34 cellular contexts compared by ENCODE assay signal in the genomic region with DNA sequence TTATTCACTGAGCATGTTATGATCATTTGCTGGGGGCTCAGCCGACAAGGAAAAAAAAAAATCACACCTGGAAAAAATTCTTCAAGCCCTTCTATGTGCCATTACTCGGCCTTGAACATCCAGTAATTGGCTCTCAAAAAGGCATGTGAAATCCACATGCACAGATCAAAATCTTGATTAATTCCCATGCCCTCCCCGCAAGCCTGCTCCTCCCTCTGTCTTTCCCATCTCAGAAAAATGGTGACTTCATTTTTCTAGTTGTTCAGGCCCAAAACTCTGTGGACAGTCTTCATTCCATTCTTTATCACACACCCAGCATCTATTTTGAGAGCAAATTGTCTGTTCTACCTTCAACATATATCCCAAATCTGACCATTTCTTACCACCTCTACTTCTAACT.
DNase-seq lines count a peak whose midpoint lies in the region; ATAC-seq and TF ChIP-seq lines count a peak whose summit lies in the region.
"Had no signal": no experiment of that assay in that cellular context is flagged by ENCODE, and none has a peak within 500 bp of the region (broad histone marks: within the 10 kb centered on the region; RNA-seq: fewer than 3 reads in every experiment).

No MANE protein-coding gene starts in this region.

- H3K9me3 Mint-ChIP-seq in Calu3 (ENCODE audit: low read depth, unreplicated experiment): no peaks in the 10 kb centered on the region
- H3K9me3 Mint-ChIP-seq in activated T-helper 1 cell treated with anti-CD3 and anti-CD28 coated beads, Interleukin-12 subunit alpha, Interleukin-12 subunit beta, Interleukin-2, Interleukin-4 antibody, amounts not matched to agents 30 ng/mL and 10 ng/mL and 1 ng/mL, durations not matched to agents 14 hours and 24 hours and 36 hours: no peaks in the 10 kb centered on the region
- H3K9me3 Mint-ChIP-seq: CD4-positive, alpha-beta T cell; CD8-positive, alpha-beta T cell had no signal

- H3K4ac ChIP-seq in IMR-90 (ENCODE audit: low read depth, low read length) (no peak overlapping the region), trophoblast cell (ENCODE audit: low read depth, low read length) (no peak overlapping the region)

- BruUV-seq in IMR-90 (replicated peaks; lab: Mats Ljungman, UMichigan) (no TSS peak), Calu3 (replicated peaks; lab: Mats Ljungman, UMichigan) (no TSS peak)

- no peaks in the 10 kb centered on the region for H3K36me3 Mint-ChIP-seq in Calu3 (ENCODE audit: insufficient read depth, unreplicated experiment)
- H3K36me3 Mint-ChIP-seq in activated T-helper 1 cell treated with anti-CD3 and anti-CD28 coated beads, Interleukin-12 subunit alpha, Interleukin-12 subunit beta, Interleukin-2, Interleukin-4 antibody, amounts not matched to agents 30 ng/mL and 10 ng/mL and 1 ng/mL, durations not matched to agents 14 hours and 24 hours and 36 hours (ENCODE audit: low read depth): no peaks in the 10 kb centered on the region
- H3K36me3 Mint-ChIP-seq: CD14-positive monocyte; CD4-positive, alpha-beta memory T cell; CD4-positive, CD25-positive, alpha-beta regulatory T cell; CD8-positive, alpha-beta T cell had no signal

- H3K9me1 ChIP-seq in IMR-90 (ENCODE audit: insufficient read depth, low read length): no peaks in the 10 kb centered on the region

- H3K27ac Mint-ChIP-seq in Calu3 (ENCODE audit: unreplicated experiment): no peak overlapping the region
- no peak overlapping the region for H3K27ac Mint-ChIP-seq in activated T-helper 1 cell treated with anti-CD3 and anti-CD28 coated beads, Interleukin-12 subunit alpha, Interleukin-12 subunit beta, Interleukin-2, Interleukin-4 antibody, amounts not matched to agents 30 ng/mL and 10 ng/mL and 1 ng/mL, durations not matched to agents 14 hours and 24 hours and 36 hours
- H3K27ac Mint-ChIP-seq: B cell; CD14-positive monocyte; CD4-positive, alpha-beta memory T cell; CD4-positive, alpha-beta T cell; CD4-positive, CD25-positive, alpha-beta regulatory T cell; CD8-positive, alpha-beta memory T cell; CD8-positive, alpha-beta T cell had no signal

- no peak overlapping the region for H2BK15ac ChIP-seq in IMR-90 (ENCODE audit: low read depth, low read length)

- dilution Hi-C loops in IMR-90 (cut with HindIII; ENCODE audit: low sequenced_read_pairs, unreplicated experiment): no loop called here

- H4K5ac ChIP-seq in IMR-90 (ENCODE audit: low read depth, low read length): no peak overlapping the region; the same call in 1 of the 2 replicates

- TF ChIP-seq RAD21 in IMR-90 (IDR thresholded peaks at IDR 0.05; ENCODE audit: low read length): no peak

- H3K23ac ChIP-seq in IMR-90 (ENCODE audit: low read depth, low read length) (no peak overlapping the region), trophoblast cell (ENCODE audit: low read length) (no peak overlapping the region)

- no peaks in the 10 kb centered on the region for H3K4me1 Mint-ChIP-seq in Calu3 (ENCODE audit: low read depth, unreplicated experiment)
- no peaks in the 10 kb centered on the region for H3K4me1 Mint-ChIP-seq in activated T-helper 1 cell treated with anti-CD3 and anti-CD28 coated beads, Interleukin-12 subunit alpha, Interleukin-12 subunit beta, Interleukin-2, Interleukin-4 antibody, amounts not matched to agents 30 ng/mL and 10 ng/mL and 1 ng/mL, durations not matched to agents 14 hours and 24 hours and 36 hours (ENCODE audit: low read depth)
- H3K4me1 Mint-ChIP-seq: B cell; CD14-positive monocyte; CD4-positive, alpha-beta memory T cell; CD4-positive, CD25-positive, alpha-beta regulatory T cell; CD8-positive, alpha-beta memory T cell had no signal

- H3K14ac ChIP-seq in IMR-90 (replicated peaks; ENCODE audit: low read depth, low read length) (no peak overlapping the region), trophoblast cell (ENCODE audit: low read length) (peak overlapping the region; percentile 53)

- no peak overlapping the region for H4K8ac ChIP-seq in IMR-90 (ENCODE audit: low read depth in 2 of 2, low read length in 2 of 2)
- peak overlapping the region; percentile 50 for H4K8ac ChIP-seq in trophoblast cell (ENCODE audit: low read depth, low read length)

- ATAC-seq in IMR-90 (ENCODE audit: low read depth) (no peak), GM18520 (IDR thresholded peaks at IDR 0.05; ENCODE audit: unreplicated experiment) (no peak)
- ATAC-seq: A549; CD8-positive, alpha-beta T cell had no signal

- no peaks in the 10 kb centered on the region; the same call in 1 of the 2 replicates for H3K4me1 ChIP-seq in IMR-90 (ENCODE audit: control insufficient read depth, insufficient read depth, low read length)
- peaks cover 2 to 8% of the 10 kb centered on the region in 2 experiments for H3K4me1 ChIP-seq in trophoblast cell (ENCODE audit: control insufficient read depth in 1 of 2, insufficient read depth in 2 of 2, low read length in 2 of 2)
- H3K4me1 ChIP-seq: A549, BE2C had no signal

- H3K4me2 ChIP-seq in IMR-90 (ENCODE audit: low read depth, low read length): no peak overlapping the region
- no peak overlapping the region for H3K4me2 ChIP-seq in trophoblast cell (ENCODE audit: low read length)
- H3K4me2 ChIP-seq: A549; BLaER1; BLaER1 treated with 17β-estradiol and CSF1 and Interleukin-3, amounts not matched to agents 10 nM and 100 nM had no signal

- H4K91ac ChIP-seq in IMR-90 (ENCODE audit: insufficient read depth, low read depth, low read length): no peak overlapping the region
- H4K91ac ChIP-seq in trophoblast cell (ENCODE audit: low read depth, low read length): no peak overlapping the region

- H2BK12ac ChIP-seq in trophoblast cell (ENCODE audit: low read length): peak overlapping the region; percentile 73

- H2BK5ac ChIP-seq in IMR-90 (ENCODE audit: low read depth, low read length, poor library complexity, severe bottlenecking): no peak overlapping the region
- no peak overlapping the region for H2BK5ac ChIP-seq in trophoblast cell (ENCODE audit: low read depth, low read length, poor library complexity)

- H2BK20ac ChIP-seq in IMR-90 (ENCODE audit: low read depth, low read length): no peak overlapping the region

- CTCF ChIA-PET in IMR-90 (lab: Yijun Ruan, JAX) (no interaction called here), Calu3 (lab: Charles Lee) (no interaction called here)

- no peak for TF ChIP-seq POLR2A in IMR-90 (IDR thresholded peaks at IDR 0.05; ENCODE audit: low read depth, low read length)

- DNase-seq in G401 (ENCODE audit: low spot score) (peak; percentile 57), IMR-90 (no peak), cerebellar cortex (ENCODE audit: low spot score) (peak; percentile 82), trophoblast cell (peak; percentile 60 to 64), Calu3 (no peak), globus pallidus (ENCODE audit: low spot score) (no peak)
- no peak for DNase-seq in activated T-helper 1 cell treated with anti-CD3 and anti-CD28 coated beads, Interleukin-12 subunit alpha, Interleukin-12 subunit beta, Interleukin-2, Interleukin-4 antibody, amounts not matched to agents 30 ng/mL and 10 ng/mL and 1 ng/mL, durations not matched to agents 14 hours and 24 hours and 36 hours (ENCODE audit: low spot score)
- DNase-seq: 8988T; ACHN; AML-193; BE2C; C1 segment of cervical spinal cord; Caco-2; CD4-positive, alpha-beta memory T cell; CD4-positive, alpha-beta T cell; CD4-positive, CD25-positive, alpha-beta regulatory T cell; CD8-positive, alpha-beta memory T cell; CD8-positive, alpha-beta T cell; COR-L47; DMS 273 treated with DMSO at 0.1 percent for 48 hours; DMS153; DMS53; DMS79; DMS79 treated with DMSO at 0.1 percent for 48 hours; DND-41; EL had no signal

- H3K9me3 ChIP-seq in IMR-90 (ENCODE audit: control insufficient read depth, insufficient read depth, low read length) (no peaks in the 10 kb centered on the region; the same call in 1 of the 2 replicates), trophoblast cell (ENCODE audit: insufficient read depth, low read depth, low read length) (peaks cover 2% of the 10 kb centered on the region)
- H3K9me3 ChIP-seq: BE2C, Caco-2 had no signal

- H2BK120ac ChIP-seq in IMR-90 (ENCODE audit: low read depth, low read length): no peak overlapping the region
- no peak overlapping the region for H2BK120ac ChIP-seq in trophoblast cell (ENCODE audit: insufficient read depth, low read length, poor library complexity)

- no peaks in the 10 kb centered on the region for H4K20me1 ChIP-seq in IMR-90 (ENCODE audit: insufficient read depth, low read length)
- H4K20me1 ChIP-seq: BLaER1; BLaER1 treated with 17β-estradiol and CSF1 and Interleukin-3, amounts not matched to agents 10 nM and 100 nM had no signal

- no peaks in the 10 kb centered on the region for H3K79me2 ChIP-seq in trophoblast cell (ENCODE audit: control insufficient read depth, insufficient read depth, low read length, poor library complexity)

- no peak overlapping the region for H3K4me3 Mint-ChIP-seq in Calu3 (ENCODE audit: low read depth, unreplicated experiment)
- no peak overlapping the region for H3K4me3 Mint-ChIP-seq in activated T-helper 1 cell treated with anti-CD3 and anti-CD28 coated beads, Interleukin-12 subunit alpha, Interleukin-12 subunit beta, Interleukin-2, Interleukin-4 antibody, amounts not matched to agents 30 ng/mL and 10 ng/mL and 1 ng/mL, durations not matched to agents 14 hours and 24 hours and 36 hours
- H3K4me3 Mint-ChIP-seq: B cell; CD14-positive monocyte; CD4-positive, alpha-beta memory T cell; CD4-positive, alpha-beta T cell; CD4-positive, CD25-positive, alpha-beta regulatory T cell; CD8-positive, alpha-beta memory T cell; CD8-positive, alpha-beta T cell had no signal

- POLR2A ChIA-PET in IMR-90 (lab: Charles Lee; ENCODE audit: unreplicated experiment): interaction anchor here (0.6 kb wide), 1 partner anchor 65 kb away, joined by 4 read pairs; no protein-coding TSS in a partner anchor

- H3K9ac ChIP-seq in IMR-90 (ENCODE audit: low read depth, low read length) (no peak overlapping the region), trophoblast cell (ENCODE audit: low read length) (no peak overlapping the region)
- H3K9ac ChIP-seq: BLaER1; BLaER1 treated with 17β-estradiol and CSF1 and Interleukin-3, amounts not matched to agents 10 nM and 100 nM had no signal

- in situ Hi-C loops in G401 (cut with HindIII; ENCODE audit: low sequenced_read_pairs): no loop called here
- in situ Hi-C loops in IMR-90 (cut with MboI; ENCODE audit: low sequenced_read_pairs): no loop called here

- TF ChIP-seq CTCF in IMR-90 (conservative IDR thresholded peaks at IDR 0.05; ENCODE audit: low read depth, low read length) (no peak), Calu3 (IDR thresholded peaks at IDR 0.05; ENCODE audit: unreplicated experiment) (no peak)

- H3K27ac ChIP-seq in IMR-90 (ENCODE audit: insufficient read depth, low read length) (no peak overlapping the region), trophoblast cell (ENCODE audit: low read depth, low read length) (no peak overlapping the region)
- H3K27ac ChIP-seq: 22Rv1; A549; BLaER1; BLaER1 treated with 17β-estradiol and CSF1 and Interleukin-3, amounts not matched to agents 10 nM and 100 nM; C4-2B had no signal

- intact Hi-C loops in IMR-90 (cut with micrococcal nuclease) (no loop called here), Calu3 (cut with micrococcal nuclease; ENCODE audit: unreplicated experiment) (no loop called here)
- intact Hi-C loops in activated T-helper 1 cell treated with anti-CD3 and anti-CD28 coated beads, Interleukin-12 subunit alpha, Interleukin-12 subunit beta, Interleukin-2, Interleukin-4 antibody, amounts not matched to agents 30 ng/mL and 10 ng/mL and 1 ng/mL, durations not matched to agents 14 hours and 24 hours and 36 hours (cut with micrococcal nuclease): no loop called here

- H3K27me3 Mint-ChIP-seq in Calu3 (ENCODE audit: unreplicated experiment): peaks cover 3% of the 10 kb centered on the region
- peaks cover 1% of the 10 kb centered on the region for H3K27me3 Mint-ChIP-seq in activated T-helper 1 cell treated with anti-CD3 and anti-CD28 coated beads, Interleukin-12 subunit alpha, Interleukin-12 subunit beta, Interleukin-2, Interleukin-4 antibody, amounts not matched to agents 30 ng/mL and 10 ng/mL and 1 ng/mL, durations not matched to agents 14 hours and 24 hours and 36 hours (ENCODE audit: insufficient read depth)

- H3K56ac ChIP-seq in IMR-90 (ENCODE audit: extremely low read depth, insufficient read depth, low read length): no peak overlapping the region

- H3K79me1 ChIP-seq in IMR-90 (ENCODE audit: low read depth in 1 of 2, low read length in 2 of 2) (no peaks in the 10 kb centered on the region), trophoblast cell (ENCODE audit: low read length) (peaks cover 16% of the 10 kb centered on the region)

- 80% methylated on average over 3 of the region's 3 CpGs; no CpG with 5 or more reads in 1 of the 2 experiments for WGBS in IMR-90 (ENCODE audit: extremely low coverage in 2 of 2, insufficient read length in 1 of 2), 2 experiments
- WGBS in trophoblast cell (ENCODE audit: extremely low coverage, insufficient coverage, insufficient read length): no CpG with 5 or more reads among the region's 3 CpGs

- H3K18ac ChIP-seq in IMR-90 (ENCODE audit: low read depth, low read length): peak overlapping the region; percentile 77; the same call in 1 of the 2 replicates
- H3K18ac ChIP-seq in trophoblast cell (ENCODE audit: low read length): no peak overlapping the region

- H4K12ac ChIP-seq in trophoblast cell (ENCODE audit: low read depth, low read length): no peak overlapping the region

- H2AFZ ChIP-seq in IMR-90 (replicated peaks; ENCODE audit: low read length, poor library complexity): no peak overlapping the region
- no peak overlapping the region for H2AFZ ChIP-seq in trophoblast cell (ENCODE audit: insufficient read depth, low read length, poor library complexity)

- H3K27me3 ChIP-seq in IMR-90 (ENCODE audit: control insufficient read depth, insufficient read depth, low read length) (no peaks in the 10 kb centered on the region), trophoblast cell (ENCODE audit: insufficient read depth, low read length) (no peaks in the 10 kb centered on the region)
- H3K27me3 ChIP-seq: BE2C; BLaER1; BLaER1 treated with 17β-estradiol and CSF1 and Interleukin-3, amounts not matched to agents 10 nM and 100 nM had no signal

- H2AK5ac ChIP-seq in IMR-90 (ENCODE audit: low read depth, low read length): no peak overlapping the region
- H2AK5ac ChIP-seq in trophoblast cell (ENCODE audit: low read length): peak overlapping the region; percentile 83

- H3K36me3 ChIP-seq in IMR-90 (ENCODE audit: control insufficient read depth, insufficient read depth, low read length) (no peaks in the 10 kb centered on the region), trophoblast cell (ENCODE audit: control insufficient read depth in 1 of 2, insufficient read depth in 2 of 2, low read length in 2 of 2) (no peaks in the 10 kb centered on the region)
- H3K36me3 ChIP-seq: BE2C; BLaER1; BLaER1 treated with 17β-estradiol and CSF1 and Interleukin-3, amounts not matched to agents 10 nM and 100 nM had no signal

- H3K4me3 ChIP-seq in IMR-90 (ENCODE audit: insufficient read depth, low read depth, low read length): no peak overlapping the region
- H3K4me3 ChIP-seq in trophoblast cell (ENCODE audit: low read depth, low read length): no peak overlapping the region
- H3K4me3 ChIP-seq: A549; BLaER1; BLaER1 treated with 17β-estradiol and CSF1 and Interleukin-3, amounts not matched to agents 10 nM and 100 nM had no signal

- H2AK9ac ChIP-seq in IMR-90 (replicated peaks; ENCODE audit: low read depth, low read length, poor library complexity): no peak overlapping the region

Comparison
In these comparisons a context has a peak if more than half of its experiments do, and no peak if none do; other contexts are left out.
1. DNase-seq: peak in G401 (single experiment), cerebellar cortex (single experiment) and trophoblast cell (2 of 2); none in IMR-90 (single experiment), Calu3 (single experiment), globus pallidus (single experiment) and activated T-helper 1 cell treated with anti-CD3 and anti-CD28 coated beads, Interleukin-12 subunit alpha, Interleukin-12 subunit beta, Interleukin-2, Interleukin-4 antibody, amounts not matched to agents 30 ng/mL and 10 ng/mL and 1 ng/mL, durations not matched to agents 14 hours and 24 hours and 36 hours (single experiment).